8 cellular contexts compared by ENCODE assay signal in genomic region chr19:35269425-35270117, GRCh38. TPM values are rescaled to one million over a fixed set of nuclear protein-coding genes. Genes with fewer than 3 reads are reported as not detected.
DNase-seq lines count a peak whose midpoint lies in the region; ATAC-seq and TF ChIP-seq lines count a peak whose summit lies in the region.

No MANE protein-coding gene starts in this region.

- peaks cover 28% of the 10 kb centered on the region for H3K27me3 Mint-ChIP-seq in GM23338 (ENCODE audit: insufficient read depth, low read depth, poor library complexity)
- H3K27me3 Mint-ChIP-seq in activated naive CD4-positive, alpha-beta T cell treated with anti-CD3 and anti-CD28 coated beads, Interleukin-2, amount 50 U/mL, for 24 hours, result no peaks in the 10 kb centered on the region
- H3K27me3 Mint-ChIP-seq in glutamatergic neuron (ENCODE audit: unreplicated experiment), result peaks cover 15% of the 10 kb centered on the region

- no peaks in the 10 kb centered on the region for H3K9me3 ChIP-seq in SK-N-MC (ENCODE audit: low read depth, low read length)
- no peaks in the 10 kb centered on the region for H3K9me3 ChIP-seq in ovary
- H3K9me3 ChIP-seq in thyroid gland, result no peaks in the 10 kb centered on the region

- H3K4me3 ChIP-seq in GM23338, result peak overlapping the region; percentile 58
- peak overlapping the region; percentile 58 for H3K4me3 ChIP-seq in LNCaP clone FGC (ENCODE audit: low read depth, low read length)
- peak overlapping the region; percentile 76 for H3K4me3 ChIP-seq in SK-N-MC
- peak overlapping the region; percentile 73 for H3K4me3 ChIP-seq in ovary
- H3K4me3 ChIP-seq in thyroid gland (replicated peaks in 1 of 3), result peak overlapping the region in 1 of 3 donors; percentile 68

- peak overlapping the region; percentile 75 for H3K9ac ChIP-seq in SK-N-MC (ENCODE audit: insufficient read length)

- H3K79me2 ChIP-seq in GM23338 (replicated peaks; ENCODE audit: insufficient read depth), result no peaks in the 10 kb centered on the region

- H3K4me1 ChIP-seq in GM23338 (ENCODE audit: insufficient read depth) (peaks cover 7% of the 10 kb centered on the region; the same call in 1 of the 2 replicates), ovary (ENCODE audit: insufficient read depth) (peaks cover 11% of the 10 kb centered on the region), thyroid gland (peaks cover 19 to 34% of the 10 kb centered on the region in 2 donors)

- H4K20me1 ChIP-seq in GM23338 (replicated peaks; ENCODE audit: insufficient read depth), result peaks cover 9% of the 10 kb centered on the region; the same call in 1 of the 2 replicates

- H3K4me3 Mint-ChIP-seq in GM23338 (peak overlapping the region; percentile 66), glutamatergic neuron (ENCODE audit: unreplicated experiment) (peak overlapping the region; percentile 64)
- H3K4me3 Mint-ChIP-seq in activated naive CD4-positive, alpha-beta T cell treated with anti-CD3 and anti-CD28 coated beads, Interleukin-2, amount 50 U/mL, for 24 hours, result peak overlapping the region; percentile 73

- no peak overlapping the region for H2AFZ ChIP-seq in GM23338

- no peaks in the 10 kb centered on the region for H3K9me2 ChIP-seq in GM23338 (ENCODE audit: insufficient read depth)

- TF ChIP-seq POLR2A in ovary (IDR thresholded peaks at IDR 0.05) (no peak), thyroid gland (IDR thresholded peaks at IDR 0.05) (peak in 1 of 2 donors; percentile 34)

- H3K4me2 ChIP-seq in GM23338, result peak overlapping the region; percentile 80

- 3 to 6% (median 4%) methylated on average over 24 to 66 of the region's 66 CpGs for WGBS in ovary, 3 donors
- 2 to 3% methylated on average over 3 to 11 of the region's 66 CpGs for WGBS in thyroid gland, 2 donors

- ATAC-seq in GM23338, result peak; percentile 69

- intact Hi-C loops in ovary (cut with DNase I), result loop anchor here (2.0 to 10.0 kb wide), 10 partner anchors 38 to 345 kb away; partner anchors contain the start of genes FFAR1 (in 2 of the 4), FXYD7 (in 2 of the 4), HAUS5 (in 1 of the 4) and KRTDAP (in 1 of the 4)
- intact Hi-C loops in thyroid gland (cut with DNase I), result loop anchor here (10.0 kb wide), 1 partner anchor 335 kb away; no protein-coding TSS in a partner anchor

- TF ChIP-seq CTCF in GM23338 (conservative IDR thresholded peaks at IDR 0.05; ENCODE audit: low read depth in 2 of 2) (peak in 1 of 2 experiments; percentile 69; a peak in 3 of 4 replicates), LNCaP clone FGC (IDR thresholded peaks at IDR 0.05; ENCODE audit: control insufficient read depth, extremely low read depth, insufficient read depth) (peak; percentile 68), glutamatergic neuron (IDR thresholded peaks at IDR 0.05; ENCODE audit: partially characterized antibody, unreplicated experiment) (peak; percentile 99), ovary (IDR thresholded peaks at IDR 0.05) (peak; percentile 44 to 83 (median 79)), thyroid gland (IDR thresholded peaks at IDR 0.05) (peak; percentile 21 to 95 (median 66))

- no peak for TF ChIP-seq EP300 in ovary (IDR thresholded peaks at IDR 0.05)

- DNase-seq in EL (peak; percentile 78), GM23338 (ENCODE audit: low spot score) (peak; percentile 89), LNCaP clone FGC (ENCODE audit: low read depth) (peak; percentile 61), SK-N-MC (ENCODE audit: low read depth, low spot score) (no peak), glutamatergic neuron (peak; percentile 91), ovary (peak; percentile 90 to 95 (median 92)), thyroid gland (peak; percentile 91)

- H3K27ac Mint-ChIP-seq in GM23338, result no peak overlapping the region
- peak overlapping the region; percentile 59 for H3K27ac Mint-ChIP-seq in activated naive CD4-positive, alpha-beta T cell treated with anti-CD3 and anti-CD28 coated beads, Interleukin-2, amount 50 U/mL, for 24 hours
- H3K27ac Mint-ChIP-seq in glutamatergic neuron (ENCODE audit: unreplicated experiment), result no peak overlapping the region

- H3K9me3 Mint-ChIP-seq in GM23338, result no peaks in the 10 kb centered on the region; the same call in 2 of the 3 replicates
- no peaks in the 10 kb centered on the region for H3K9me3 Mint-ChIP-seq in activated naive CD4-positive, alpha-beta T cell treated with anti-CD3 and anti-CD28 coated beads, Interleukin-2, amount 50 U/mL, for 24 hours
- H3K9me3 Mint-ChIP-seq in glutamatergic neuron (ENCODE audit: unreplicated experiment), result peaks cover 20% of the 10 kb centered on the region

- H3K4me1 Mint-ChIP-seq in GM23338 (peaks cover 11% of the 10 kb centered on the region), glutamatergic neuron (ENCODE audit: low read depth, unreplicated experiment) (peaks cover 23% of the 10 kb centered on the region)
- peaks cover 42% of the 10 kb centered on the region for H3K4me1 Mint-ChIP-seq in activated naive CD4-positive, alpha-beta T cell treated with anti-CD3 and anti-CD28 coated beads, Interleukin-2, amount 50 U/mL, for 24 hours

- H3K36me3 Mint-ChIP-seq in GM23338 (ENCODE audit: low read depth) (peaks cover 66% of the 10 kb centered on the region), glutamatergic neuron (ENCODE audit: unreplicated experiment) (peaks cover 11% of the 10 kb centered on the region)
- peaks cover 4% of the 10 kb centered on the region for H3K36me3 Mint-ChIP-seq in activated naive CD4-positive, alpha-beta T cell treated with anti-CD3 and anti-CD28 coated beads, Interleukin-2, amount 50 U/mL, for 24 hours

- H3K27ac ChIP-seq in GM23338 (ENCODE audit: low read depth), result no peak overlapping the region
- no peak overlapping the region for H3K27ac ChIP-seq in SK-N-MC
- H3K27ac ChIP-seq in ovary, result peak overlapping the region; percentile 42 to 84
- H3K27ac ChIP-seq in thyroid gland, result peak overlapping the region; percentile 87 to 94 (median 91)

- peaks cover 12% of the 10 kb centered on the region for H3F3A ChIP-seq in GM23338 (replicated peaks; ENCODE audit: low read depth)

- H3K27me3 ChIP-seq in GM23338 (ENCODE audit: insufficient read depth), result no peaks in the 10 kb centered on the region
- H3K27me3 ChIP-seq in ovary, result no peaks in the 10 kb centered on the region
- H3K27me3 ChIP-seq in thyroid gland, result no peaks in the 10 kb centered on the region

- H3K36me3 ChIP-seq in GM23338 (ENCODE audit: insufficient read depth) (peaks cover 7% of the 10 kb centered on the region; the same call in 1 of the 2 replicates), SK-N-MC (ENCODE audit: insufficient read depth, low read length) (peaks cover 30% of the 10 kb centered on the region; the same call in 1 of the 2 replicates), ovary (no peaks in the 10 kb centered on the region), thyroid gland (peaks cover 20 to 33% of the 10 kb centered on the region in 2 donors)

TF ChIP-seq in GM23338, 12 proteins besides CTCF, POLR2A, EP300 and RAD21:
- TF ChIP-seq CREB1 (CRISPR knock-in tag; IDR thresholded peaks at IDR 0.05; ENCODE audit: low read depth) (0 out of 2 replicates have a peak, but pooled peaks have one; percentile 24), POLR2AphosphoS5 (IDR thresholded peaks at IDR 0.05; ENCODE audit: low read depth) (peak; percentile 39), NANOG (IDR thresholded peaks at IDR 0.05; ENCODE audit: borderline replicate concordance) (no peak)

RNA-seq across cellular contexts. Expression of gene USF2, which starts 0.8 kb away (rescaled TPM):
- total RNA-seq in GM23338 (2014; rRNA removed; shearing (Covaris generic)), result 60.5 and 63.8 TPM in 2 replicates
- polyA plus RNA-seq in GM23338 (2016; fragmentation: Nextera tagmentation; extraction: Ambion mirVana) (28.9 and 36.4 TPM in 2 replicates), ovary (100 to 1,000 TPM; 130 to 169 TPM)
- total RNA-seq in glutamatergic neuron (ENCODE audit: unreplicated experiment) (132 TPM), ovary (100 to 1,000 TPM; 105 to 218 (median 159) TPM), thyroid gland (100 to 1,000 TPM in 3 of 4 donors, 10 to 100 TPM in 1; 98.9 to 133 (median 126) TPM)

RNA-seq across cellular contexts. Expression of gene HAMP, which starts 12.8 kb away (rescaled TPM):
- not detected in 2 replicates for total RNA-seq in GM23338 (2014; rRNA removed; shearing (Covaris generic))
- polyA plus RNA-seq in GM23338 (2016; fragmentation: Nextera tagmentation; extraction: Ambion mirVana), result 0.65 TPM in 1 of 2 replicates, not detected in the other
- not detected for total RNA-seq in glutamatergic neuron (ENCODE audit: unreplicated experiment)
- 1 to 10 TPM in 3 of 7 donors, under 1 TPM in 2, not detected in 2; 0.43 to 4.0 (median 1.3) TPM for total RNA-seq in ovary
- 1 to 10 TPM in 1 of 2 donors, not detected in 1; 1.1 TPM for polyA plus RNA-seq in ovary
- not detected for total RNA-seq in thyroid gland

RNA-seq across cellular contexts. Expression of gene LSR, which starts 20.8 kb away (rescaled TPM):
- total RNA-seq in GM23338 (2014; rRNA removed; shearing (Covaris generic)), result 195 and 212 TPM in 2 replicates
- polyA plus RNA-seq in GM23338 (2016; fragmentation: Nextera tagmentation; extraction: Ambion mirVana) (116 and 125 TPM in 2 replicates), ovary (10 to 100 TPM in 1 of 2 donors, 1 to 10 TPM in 1; 3.3 to 13.4 TPM)
- total RNA-seq in glutamatergic neuron (ENCODE audit: unreplicated experiment) (5.4 TPM), ovary (10 to 100 TPM in 4 of 7 donors, 1 to 10 TPM in 3; 7.2 to 69.8 (median 12.9) TPM), thyroid gland (10 to 100 TPM; 36.5 to 85.3 (median 61.8) TPM)

RNA-seq across cellular contexts. Expression of gene MAG, which starts 22.4 kb away (rescaled TPM):
- 1.3 and 1.8 TPM in 2 replicates for total RNA-seq in GM23338 (2014; rRNA removed; shearing (Covaris generic))
- polyA plus RNA-seq in GM23338 (2016; fragmentation: Nextera tagmentation; extraction: Ambion mirVana), result 0.61 and 0.85 TPM in 2 replicates
- total RNA-seq in glutamatergic neuron (ENCODE audit: unreplicated experiment), result not detected
- total RNA-seq in ovary, result 100 to 1,000 TPM in 3 of 7 donors, 10 to 100 TPM in 4; 58.0 to 146 (median 94.2) TPM
- polyA plus RNA-seq in ovary, result 100 to 1,000 TPM in 1 of 2 donors, 1 to 10 TPM in 1; 1.1 to 106 TPM
- 10 to 100 TPM in 1 of 4 donors, 1 to 10 TPM in 2, not detected in 1; 1.7 to 19.2 (median 2.7) TPM for total RNA-seq in thyroid gland

RNA-seq across cellular contexts. Expression of gene FAM187B, which starts 41.0 kb away (rescaled TPM):
- total RNA-seq in GM23338 (2014; rRNA removed; shearing (Covaris generic)), result not detected in 2 replicates
- polyA plus RNA-seq in GM23338 (2016; fragmentation: Nextera tagmentation; extraction: Ambion mirVana), result 0.23 and 0.31 TPM in 2 replicates
- not detected for total RNA-seq in glutamatergic neuron (ENCODE audit: unreplicated experiment)
- not detected for total RNA-seq in ovary
- polyA plus RNA-seq in ovary, result under 1 TPM in 1 of 2 donors, not detected in 1; 0.06 TPM
- under 1 TPM in 1 of 4 donors, not detected in 3; 0.67 TPM for total RNA-seq in thyroid gland

Comparison
In these comparisons a context has a peak if more than half of its experiments do, and no peak if none do; other contexts are left out.
1. H3K27ac ChIP-seq: peak in ovary (2 of 2) and thyroid gland (3 of 3); none in GM23338 (single experiment) and SK-N-MC (single experiment).
2. Peak in every context shown above with its lines, with median percentiles within 50 percentile points of each other: H3K4me3 Mint-ChIP-seq.